Comparison of ENCODE assay signal across 12 cellular contexts in genomic region chr19:5935473-5936307, GRCh38. TPM values are rescaled to one million over a fixed set of nuclear protein-coding genes. Genes with fewer than 3 reads are reported as not detected.
DNase-seq lines count a peak whose midpoint lies in the region; ATAC-seq and TF ChIP-seq lines count a peak whose summit lies in the region.
"Had no signal": no experiment of that assay in that cellular context is flagged by ENCODE, and none has a peak within 500 bp of the region (broad histone marks: within the 10 kb centered on the region; RNA-seq: fewer than 3 reads in every experiment).

No MANE protein-coding gene starts in this region.

- TF ChIP-seq CTCF in WERI-Rb-1 (IDR thresholded peaks at IDR 0.05; ENCODE audit: low read depth, low read length) = no peak
- TF ChIP-seq CTCF in heart right ventricle (IDR thresholded peaks at IDR 0.05) = no peak
- TF ChIP-seq CTCF in sigmoid colon (IDR thresholded peaks at IDR 0.05) = no peak

- TF ChIP-seq POLR2A in sigmoid colon (IDR thresholded peaks at IDR 0.05) = no peak

- H3K27me3 ChIP-seq in WERI-Rb-1 (ENCODE audit: insufficient read depth, low read depth, severe bottlenecking) = no peaks in the 10 kb centered on the region
- H3K27me3 ChIP-seq in heart right ventricle = no peaks in the 10 kb centered on the region
- no peaks in the 10 kb centered on the region for H3K27me3 ChIP-seq in sigmoid colon
- H3K27me3 ChIP-seq in Karpas-422 (ENCODE audit: low read length) = no peaks in the 10 kb centered on the region
- H3K27me3 ChIP-seq: body of pancreas had no signal

- H3K27ac ChIP-seq in WERI-Rb-1 (no peak overlapping the region), heart right ventricle (peak overlapping the region; percentile 5 to 77 (median 52)), sigmoid colon (peak overlapping the region; percentile 69 to 85 (median 77)), Karpas-422 (ENCODE audit: low read length) (no peak overlapping the region)
- H3K27ac ChIP-seq: epithelial cell of prostate had no signal

- no peak overlapping the region for H3K9ac ChIP-seq in Karpas-422 (ENCODE audit: low read length)

- H3K4me2 ChIP-seq in Karpas-422 (ENCODE audit: low read depth, low read length, poor library complexity, severe bottlenecking) = no peak overlapping the region

- H3K36me3 ChIP-seq in WERI-Rb-1 (peaks cover 56% of the 10 kb centered on the region), heart right ventricle (peaks cover 0 to 96% (median 18%) of the 10 kb centered on the region in 9 donors), sigmoid colon (peaks cover 1 to 49% (median 12%) of the 10 kb centered on the region in 4 donors), Karpas-422 (ENCODE audit: insufficient read depth, low read length) (no peaks in the 10 kb centered on the region)

- H4K20me1 ChIP-seq in Karpas-422 (ENCODE audit: insufficient read depth, low read depth, low read length) = peaks cover 16% of the 10 kb centered on the region; the same call in 1 of the 2 replicates

- H2AFZ ChIP-seq in Karpas-422 (ENCODE audit: low read length) = no peak overlapping the region

- H3K79me2 ChIP-seq in Karpas-422 (ENCODE audit: low read length) = peaks cover 34% of the 10 kb centered on the region

- no peak overlapping the region for H3K4me3 ChIP-seq in WERI-Rb-1 (ENCODE audit: low read depth, low read length)
- H3K4me3 ChIP-seq in heart right ventricle = peak overlapping the region in 2 of 10 donors; percentile 3 to 8
- H3K4me3 ChIP-seq in sigmoid colon = no peak overlapping the region
- H3K4me3 ChIP-seq in Karpas-422 (ENCODE audit: low read length) = no peak overlapping the region
- H3K4me3 ChIP-seq: body of pancreas had no signal

- H3K9me2 ChIP-seq in Karpas-422 (replicated peaks; ENCODE audit: insufficient read depth, low read length) = no peaks in the 10 kb centered on the region

- H3K4me1 ChIP-seq in heart right ventricle (peaks cover 6 to 42% (median 31%) of the 10 kb centered on the region in 9 donors), sigmoid colon (peaks cover 0 to 79% (median 65%) of the 10 kb centered on the region in 4 donors), Karpas-422 (ENCODE audit: low read length) (no peaks in the 10 kb centered on the region)

- DNase-seq in EL (peak; percentile 25), WERI-Rb-1 (peak; percentile 42), heart right ventricle (no peak), sigmoid colon (no peak), DMS79 treated with DMSO at 0.1 percent for 48 hours (lab: John Stamatoyannopoulos, UW) (no peak), Karpas-422 (no peak)
- DNase-seq: CD4-positive, CD25-positive, alpha-beta regulatory T cell; NCI-H1105 had no signal

- ATAC-seq in heart right ventricle = peak in 7 of 8 donors; percentile 20 to 49 (median 36)
- no peak for ATAC-seq in GM21786 (IDR thresholded peaks at IDR 0.05; ENCODE audit: unreplicated experiment)
- ATAC-seq in GM21515 (IDR thresholded peaks at IDR 0.05; ENCODE audit: unreplicated experiment) = no peak

- 65 to 67% methylated on average over 25 of the region's 25 CpGs for WGBS in heart right ventricle, 2 donors
- WGBS in sigmoid colon, 2 donors = 87 to 92% methylated on average over 25 of the region's 25 CpGs

- intact Hi-C loops in heart right ventricle (cut with DNase I) (no loop called here), sigmoid colon (cut with DNase I) (no loop called here)

- no peak for TF ChIP-seq EP300 in sigmoid colon (IDR thresholded peaks at IDR 0.05)

- H3K9me3 ChIP-seq in WERI-Rb-1 (ENCODE audit: severe bottlenecking) (no peaks in the 10 kb centered on the region), heart right ventricle (no peaks in the 10 kb centered on the region), sigmoid colon (no peaks in the 10 kb centered on the region), Karpas-422 (ENCODE audit: low read length) (no peaks in the 10 kb centered on the region)
- H3K9me3 ChIP-seq: body of pancreas had no signal

RNA-seq across cellular contexts. Expression of gene CAPS, which starts 21.6 kb away (rescaled TPM):
- total RNA-seq in heart right ventricle (1 to 10 TPM; 1.3 to 4.2 (median 2.8) TPM), sigmoid colon (10 to 100 TPM in 2 of 4 donors, 1 to 10 TPM in 2; 4.9 to 18.6 (median 9.7) TPM)
- polyA plus RNA-seq in heart right ventricle (10 to 100 TPM in 1 of 2 donors, 1 to 10 TPM in 1; 3.2 to 14.1 TPM), sigmoid colon (10 to 100 TPM in 1 of 3 donors, 1 to 10 TPM in 2; 3.6 to 13.7 (median 3.7) TPM)
- total RNA-seq in Karpas-422 (2014; rRNA removed; shearing (Covaris generic); ENCODE audit: low replicate concordance) = 3.8 and 17.8 TPM in 2 replicates

RNA-seq across cellular contexts. Expression of gene VMAC, which starts 31.0 kb away (rescaled TPM):
- total RNA-seq in heart right ventricle (1 to 10 TPM; 1.3 to 3.9 (median 2.5) TPM), sigmoid colon (10 to 100 TPM in 1 of 4 donors, 1 to 10 TPM in 3; 6.1 to 14.4 (median 8.1) TPM)
- polyA plus RNA-seq in heart right ventricle (1 to 10 TPM; 1.4 to 5.8 TPM), sigmoid colon (1 to 10 TPM; 1.6 to 6.4 (median 2.4) TPM)
- total RNA-seq in Karpas-422 (2014; rRNA removed; shearing (Covaris generic); ENCODE audit: low replicate concordance) = 8.9 and 19.8 TPM in 2 replicates

RNA-seq across cellular contexts. Expression of gene NDUFA11, which starts 32.1 kb away (rescaled TPM):
- 100 to 1,000 TPM; 451 to 574 (median 513) TPM for total RNA-seq in heart right ventricle
- 1,000 to 10,000 TPM in 1 of 2 donors, 100 to 1,000 TPM in 1; 760 to 1,143 TPM for polyA plus RNA-seq in heart right ventricle
- 100 to 1,000 TPM; 242 to 447 (median 353) TPM for total RNA-seq in sigmoid colon
- polyA plus RNA-seq in sigmoid colon = 100 to 1,000 TPM; 363 to 450 (median 395) TPM
- 217 and 384 TPM in 2 replicates for total RNA-seq in Karpas-422 (2014; rRNA removed; shearing (Covaris generic); ENCODE audit: low replicate concordance)

RNA-seq across cellular contexts. Expression of gene RANBP3, which starts 42.2 kb away (rescaled TPM):
- total RNA-seq in heart right ventricle = 10 to 100 TPM; 51.4 to 76.1 (median 63.3) TPM
- polyA plus RNA-seq in heart right ventricle = 10 to 100 TPM; 29.5 to 45.2 TPM
- 10 to 100 TPM; 63.1 to 86.4 (median 82.7) TPM for total RNA-seq in sigmoid colon
- 10 to 100 TPM; 27.0 to 47.5 (median 27.6) TPM for polyA plus RNA-seq in sigmoid colon
- total RNA-seq in Karpas-422 (2014; rRNA removed; shearing (Covaris generic); ENCODE audit: low replicate concordance) = 34.0 and 44.8 TPM in 2 replicates

Comparison
In these comparisons a context has a peak if more than half of its experiments do, and no peak if none do; other contexts are left out.
1. DNase-seq: peak in EL (single experiment) and WERI-Rb-1 (single experiment); none in heart right ventricle (0 of 2), sigmoid colon (single experiment), DMS79 treated with DMSO at 0.1 percent for 48 hours (single experiment) and Karpas-422 (single experiment).
2. H3K27ac ChIP-seq: peak in heart right ventricle (10 of 10) and sigmoid colon (4 of 4); none in WERI-Rb-1 (single experiment) and Karpas-422 (single experiment).
3. ATAC-seq: peak in heart right ventricle (7 of 8); none in GM21786 (single experiment) and GM21515 (single experiment).